ENCODE assay signal across 8 cellular contexts in the genomic region with DNA sequence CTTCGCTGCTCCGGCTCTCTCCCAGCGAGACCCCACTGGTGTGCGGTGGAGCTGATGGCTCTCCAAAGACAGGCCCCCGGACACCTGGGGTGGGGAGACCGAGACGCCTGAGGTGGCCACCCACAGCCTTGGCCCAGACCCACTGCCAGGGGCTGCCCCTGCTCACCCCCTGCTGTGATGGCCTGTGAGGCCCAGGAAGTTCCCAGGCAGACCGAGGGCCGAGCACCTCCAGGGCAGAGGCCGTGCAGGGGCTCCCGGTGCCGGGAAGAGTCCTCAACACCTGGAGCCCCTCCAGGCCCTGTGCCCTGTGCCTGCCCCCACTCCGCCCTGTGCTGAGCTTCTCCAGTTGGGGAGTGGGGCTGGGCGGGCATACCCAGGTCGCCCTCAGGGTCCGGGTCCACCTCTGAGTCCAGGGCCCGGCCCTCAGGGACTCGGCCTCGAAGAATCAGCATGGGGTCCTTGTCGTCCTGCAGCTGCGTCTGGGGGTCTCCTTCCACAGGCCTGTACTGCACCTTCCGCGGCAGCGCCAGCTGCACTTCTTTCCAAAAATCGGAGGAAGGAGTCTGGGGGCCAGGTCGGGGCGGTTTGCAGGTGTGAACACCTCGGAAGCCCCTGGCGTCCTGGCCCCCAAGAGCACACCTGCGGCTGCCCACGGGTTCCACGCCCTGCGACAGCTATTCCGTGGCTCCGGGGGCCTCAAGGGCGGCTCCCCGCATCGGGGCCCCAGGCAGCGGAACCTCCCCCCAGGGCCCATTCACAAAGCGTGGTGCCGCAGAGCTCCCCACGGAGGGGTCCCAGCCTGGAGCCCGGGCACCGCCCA. TPM values are rescaled to one million over a fixed set of nuclear protein-coding genes. Genes with fewer than 3 reads are reported as not detected.
DNase-seq lines count a peak whose midpoint lies in the region; ATAC-seq, FAIRE-seq and TF ChIP-seq lines count a peak whose summit lies in the region.

No MANE protein-coding gene starts in this region.

- CTCF ChIA-PET in GM12878 (lab: Yijun Ruan, JAX), result interaction anchor here (1.0 to 2.1 kb wide), 3 partner anchors 43 to 113 kb away, joined by 4 to 19 read pairs (median 4); a partner anchor contains a TSS

- H3K4me3 ChIP-seq in GM12878, result peak overlapping the region; percentile 44; the same call in 1 of the 2 replicates

- H3K79me2 ChIP-seq in GM12878 (ENCODE audit: control insufficient read depth, insufficient read depth, low read length), result no peaks in the 10 kb centered on the region

- peak; percentile 13 for ATAC-seq in HG03097 (IDR thresholded peaks at IDR 0.05; ENCODE audit: low FRiP score, unreplicated experiment)
- no peak for ATAC-seq in GM12878
- peak; percentile 8 for ATAC-seq in left colon

- TF ChIP-seq CTCF in GM12878 (IDR thresholded peaks at IDR 0.05 in 2 of 3, conservative IDR thresholded peaks at IDR 0.05 in 1 of 3; ENCODE audit: control insufficient read depth in 2 of 3, extremely low read depth in 1 of 3, insufficient read depth in 1 of 3, low read depth in 3 of 3, low read length in 3 of 3), result no peak

- H3K9me3 ChIP-seq in GM12878 (replicated peaks; ENCODE audit: control insufficient read depth, insufficient read depth, low read length), result no peaks in the 10 kb centered on the region

- TF ChIP-seq EP300 in GM12878 (IDR thresholded peaks at IDR 0.05; ENCODE audit: borderline replicate concordance in 1 of 2, control insufficient read depth in 1 of 2, low read depth in 2 of 2, low read length in 2 of 2), result no peak

- no peak for TF ChIP-seq POLR2A in GM12878 (IDR thresholded peaks at IDR 0.05; ENCODE audit: low read depth, low read length)

- RAD21 ChIA-PET in GM12878 (lab: Charles Lee; ENCODE audit: unreplicated experiment), result interaction anchor here (0.9 to 2.4 kb wide), 3 partner anchors 35 to 42 kb away, joined by 3 to 17 read pairs (median 7); no protein-coding TSS in a partner anchor

- no peaks in the 10 kb centered on the region for H3K27me3 ChIP-seq in GM12878 (replicated peaks in 1 of 2; ENCODE audit: control insufficient read depth in 2 of 2, insufficient read depth in 2 of 2, low read length in 1 of 2)

- 70% methylated on average over 33 of the region's 44 CpGs for WGBS in GM12878 (ENCODE audit: insufficient coverage, insufficient replicate concordance, low lambda C conversion rate, missing lambda C conversion rate)

- H4K20me1 ChIP-seq in GM12878 (ENCODE audit: control insufficient read depth, insufficient read depth), result no peaks in the 10 kb centered on the region

- intact Hi-C loops in GM12878 (cut with micrococcal nuclease; ENCODE audit: unreplicated experiment), result no loop called here
- intact Hi-C loops in left colon (cut with DNase I, micrococcal nuclease), result no loop called here

- SMC1A ChIA-PET in GM12878 (lab: Charles Lee; ENCODE audit: uncharacterized antibody, unreplicated experiment), result no interaction called here

- BruUV-seq in GM12878 (replicated peaks; lab: Mats Ljungman, UMichigan), result TSS peak; percentile 53

- peak overlapping the region; percentile 81 for H3K4me2 ChIP-seq in GM12878 (ENCODE audit: control insufficient read depth, insufficient read depth)

- peaks cover 6% of the 10 kb centered on the region; the same call in 1 of the 2 replicates for H3K4me1 ChIP-seq in GM12878 (ENCODE audit: control insufficient read depth, insufficient read depth, low read length)

- DNase-seq in GM12878 (ENCODE audit: low read depth, low spot score), result no peak
- DNase-seq in left colon, result peak in 1 of 2 donors; percentile 37
- DNase-seq in substantia nigra (lab: John Stamatoyannopoulos, UW), result peak in 2 of 49 donors; percentile 32 to 47
- no peak for DNase-seq in GM19238 (ENCODE audit: insufficient read length, low spot score)
- no peak for DNase-seq in pons (ENCODE audit: low spot score)
- DNase-seq in NCI-H1105 treated with DMSO at 0.1 percent for 48 hours (lab: John Stamatoyannopoulos, UW), result no peak
- DNase-seq in HK-2 (ENCODE audit: unreplicated experiment), result no peak

- peak overlapping the region; percentile 44 for H3K27ac ChIP-seq in GM12878 (ENCODE audit: control insufficient read depth, insufficient read depth)
- H3K27ac ChIP-seq in substantia nigra (ENCODE audit: low read depth, low read length, poor library complexity, severe bottlenecking), result peak overlapping the region; percentile 64

- peak overlapping the region; percentile 29; the same call in 1 of the 2 replicates for H3K9ac ChIP-seq in GM12878 (ENCODE audit: control insufficient read depth, insufficient read depth, low read length)

- TF ChIP-seq RAD21 in GM12878 (IDR thresholded peaks at IDR 0.05; ENCODE audit: insufficient read depth, low read depth, low read length), result no peak

- peak overlapping the region; percentile 68 for H2AFZ ChIP-seq in GM12878 (ENCODE audit: control insufficient read depth, low read depth, low read length)

- in situ Hi-C loops in GM12878 (cut with MboI), result no loop called here

- POLR2A ChIA-PET in GM12878 (lab: Charles Lee), result interaction anchor here (1.8 kb wide), 1 partner anchor 43 kb away, joined by 10 read pairs; no protein-coding TSS in a partner anchor

- no peak for FAIRE-seq in GM12878 (lab: Jason Lieb, UNC)

- no peaks in the 10 kb centered on the region for H3K36me3 ChIP-seq in GM12878 (ENCODE audit: control insufficient read depth in 2 of 2, insufficient read depth in 2 of 2, low read length in 1 of 2)

RNA-seq across cellular contexts. Expression of a gene that starts 8.6 kb away (rescaled TPM):
- total RNA-seq in GM12878 (2013; cell fraction: nucleolus; rRNA removed), result 3.3 and 3.7 TPM in 2 replicates
- total RNA-seq in GM12878 (2014; rRNA removed), result 5.2 and 6.5 TPM in 2 replicates
- 1.9 and 3.8 TPM in 2 replicates for total RNA-seq in GM12878 (2014; rRNA removed; fragmentation: Illumina TruSeq; extraction: Trizol)
- total RNA-seq in GM12878 (2021), result 10.1 and 10.9 TPM in 2 replicates
- polyA plus RNA-seq in GM12878 (2011; ENCODE audit: low read depth), result 3.5 TPM
- 2.2 and 5.1 TPM in 2 replicates for polyA plus RNA-seq in GM12878 (2011; rRNA removed)
- 8.6 and 12.4 TPM in 2 replicates for polyA plus RNA-seq in GM12878 (2011; cell fraction: cytosol; rRNA removed)
- polyA plus RNA-seq in GM12878 (2011; cell fraction: nucleus; rRNA removed), result 22.5 TPM in 2 replicates
- 8.7 and 14.5 TPM in 2 replicates for polyA plus RNA-seq in GM12878 (2012)
- polyA plus RNA-seq in GM12878 (2014; fragmentation: Illumina TruSeq; extraction: Trizol), result 0.82 and 1.7 TPM in 2 replicates
- 1 to 10 TPM in 1 of 2 experiments, under 1 TPM in 1; 0.18 to 1.2 TPM for polyA plus RNA-seq in GM12878 (2014; fragmentation: Nextera tagmentation; extraction: Ambion mirVana)
- polyA plus RNA-seq in GM12878 (2014; rRNA removed), result 10.5 and 10.8 TPM in 2 replicates
- 1 to 10 TPM; 5.2 to 7.2 TPM for polyA plus RNA-seq in GM12878 (2016; fragmentation: Nextera tagmentation; extraction: Ambion mirVana)
- 1.7 and 4.0 TPM in 2 replicates for polyA minus RNA-seq in GM12878 (2011; rRNA and poly(A)+ RNA removed)
- 4.8 and 5.9 TPM in 2 replicates for polyA minus RNA-seq in GM12878 (2011; cell fraction: cytosol; rRNA and poly(A)+ RNA removed)
- 3.1 and 3.3 TPM in 2 replicates for polyA minus RNA-seq in GM12878 (2011; cell fraction: nucleus; rRNA and poly(A)+ RNA removed)
- 100 to 1,000 TPM; 123 to 152 TPM for total RNA-seq in left colon

RNA-seq across cellular contexts. Expression of a gene that starts 12.2 kb away (rescaled TPM):
- not detected in 2 replicates for total RNA-seq in GM12878 (2013; cell fraction: nucleolus; rRNA removed)
- not detected in 2 replicates for total RNA-seq in GM12878 (2014; rRNA removed)
- not detected in 2 replicates for total RNA-seq in GM12878 (2014; rRNA removed; fragmentation: Illumina TruSeq; extraction: Trizol)
- 0.37 and 0.90 TPM in 2 replicates for total RNA-seq in GM12878 (2021)
- not detected for polyA plus RNA-seq in GM12878 (2011; ENCODE audit: low read depth)
- not detected in 2 replicates for polyA plus RNA-seq in GM12878 (2011; rRNA removed)
- polyA plus RNA-seq in GM12878 (2011; cell fraction: cytosol; rRNA removed), result 0.05 TPM in 1 of 2 replicates, not detected in the other
- 0.09 and 0.34 TPM in 2 replicates for polyA plus RNA-seq in GM12878 (2011; cell fraction: nucleus; rRNA removed)
- not detected in 2 replicates for polyA plus RNA-seq in GM12878 (2012)
- not detected in 2 replicates for polyA plus RNA-seq in GM12878 (2014; fragmentation: Illumina TruSeq; extraction: Trizol)
- polyA plus RNA-seq in GM12878 (2014; fragmentation: Nextera tagmentation; extraction: Ambion mirVana), result not detected
- 0.23 and 0.45 TPM in 2 replicates for polyA plus RNA-seq in GM12878 (2014; rRNA removed)
- not detected for polyA plus RNA-seq in GM12878 (2016; fragmentation: Nextera tagmentation; extraction: Ambion mirVana)
- not detected in 2 replicates for polyA minus RNA-seq in GM12878 (2011; rRNA and poly(A)+ RNA removed)
- polyA minus RNA-seq in GM12878 (2011; cell fraction: cytosol; rRNA and poly(A)+ RNA removed), result 1.5 and 2.1 TPM in 2 replicates
- polyA minus RNA-seq in GM12878 (2011; cell fraction: nucleus; rRNA and poly(A)+ RNA removed), result 0.12 and 1.2 TPM in 2 replicates
- total RNA-seq in left colon, result 100 to 1,000 TPM; 168 to 194 TPM

RNA-seq across cellular contexts. Expression of a gene that starts 35.6 kb away (rescaled TPM):
- 106 and 107 TPM in 2 replicates for total RNA-seq in GM12878 (2013; cell fraction: nucleolus; rRNA removed)
- total RNA-seq in GM12878 (2014; rRNA removed) (16.3 and 19.8 TPM in 2 replicates), GM12878 (2014; rRNA removed; fragmentation: Illumina TruSeq; extraction: Trizol) (7.6 and 9.4 TPM in 2 replicates), GM12878 (2021) (37.0 and 42.3 TPM in 2 replicates), left colon (100 to 1,000 TPM; 141 to 180 TPM)
- 14.4 TPM for polyA plus RNA-seq in GM12878 (2011; ENCODE audit: low read depth)
- polyA plus RNA-seq in GM12878 (2011; rRNA removed) (12.7 and 21.8 TPM in 2 replicates), GM12878 (2014; fragmentation: Illumina TruSeq; extraction: Trizol) (3.0 and 9.5 TPM in 2 replicates), GM12878 (2014; fragmentation: Nextera tagmentation; extraction: Ambion mirVana) (1 to 10 TPM in 1 of 2 experiments, under 1 TPM in 1; 0.21 to 1.6 TPM), GM12878 (2014; rRNA removed) (42.1 and 51.0 TPM in 2 replicates), GM12878 (2016; fragmentation: Nextera tagmentation; extraction: Ambion mirVana) (10 to 100 TPM; 11.0 to 13.0 TPM)
- polyA plus RNA-seq in GM12878 (2011; cell fraction: cytosol; rRNA removed), result 15.7 and 24.8 TPM in 2 replicates
- polyA plus RNA-seq in GM12878 (2011; cell fraction: nucleus; rRNA removed), result 445 and 483 TPM in 2 replicates
- polyA plus RNA-seq in GM12878 (2012), result 46.7 and 48.0 TPM in 2 replicates
- 7.8 and 14.5 TPM in 2 replicates for polyA minus RNA-seq in GM12878 (2011; rRNA and poly(A)+ RNA removed)
- polyA minus RNA-seq in GM12878 (2011; cell fraction: cytosol; rRNA and poly(A)+ RNA removed), result 3.9 and 5.2 TPM in 2 replicates
- polyA minus RNA-seq in GM12878 (2011; cell fraction: nucleus; rRNA and poly(A)+ RNA removed), result 38.2 and 44.2 TPM in 2 replicates

RNA-seq across cellular contexts. Expression of a gene that starts 36.9 kb away (rescaled TPM):
- total RNA-seq in GM12878 (2013; cell fraction: nucleolus; rRNA removed), result 0.23 TPM in 1 of 2 replicates, not detected in the other
- total RNA-seq in GM12878 (2014; rRNA removed), result 0.06 and 1.4 TPM in 2 replicates
- 0.18 TPM in 1 of 2 replicates, not detected in the other for total RNA-seq in GM12878 (2014; rRNA removed; fragmentation: Illumina TruSeq; extraction: Trizol)
- total RNA-seq in GM12878 (2021), result 0.29 and 0.74 TPM in 2 replicates
- not detected for polyA plus RNA-seq in GM12878 (2011; ENCODE audit: low read depth)
- not detected in 2 replicates for polyA plus RNA-seq in GM12878 (2011; rRNA removed)
- not detected in 2 replicates for polyA plus RNA-seq in GM12878 (2011; cell fraction: cytosol; rRNA removed)
- polyA plus RNA-seq in GM12878 (2011; cell fraction: nucleus; rRNA removed), result 0.07 TPM in 1 of 2 replicates, not detected in the other
- 0.24 TPM in 1 of 2 replicates, not detected in the other for polyA plus RNA-seq in GM12878 (2012)
- 0.04 TPM in 1 of 2 replicates, not detected in the other for polyA plus RNA-seq in GM12878 (2014; fragmentation: Illumina TruSeq; extraction: Trizol)
- polyA plus RNA-seq in GM12878 (2014; fragmentation: Nextera tagmentation; extraction: Ambion mirVana), result not detected
- 0.16 and 0.82 TPM in 2 replicates for polyA plus RNA-seq in GM12878 (2014; rRNA removed)
- not detected for polyA plus RNA-seq in GM12878 (2016; fragmentation: Nextera tagmentation; extraction: Ambion mirVana)
- polyA minus RNA-seq in GM12878 (2011; rRNA and poly(A)+ RNA removed), result not detected in 2 replicates
- polyA minus RNA-seq in GM12878 (2011; cell fraction: cytosol; rRNA and poly(A)+ RNA removed), result not detected in 2 replicates
- polyA minus RNA-seq in GM12878 (2011; cell fraction: nucleus; rRNA and poly(A)+ RNA removed), result not detected in 2 replicates
- total RNA-seq in left colon, result 1 to 10 TPM; 2.4 to 3.3 TPM

RNA-seq across cellular contexts. Expression of a gene that starts 43.9 kb away (rescaled TPM):
- 62.9 and 72.6 TPM in 2 replicates for total RNA-seq in GM12878 (2013; cell fraction: nucleolus; rRNA removed)
- 17.2 and 18.3 TPM in 2 replicates for total RNA-seq in GM12878 (2014; rRNA removed)
- total RNA-seq in GM12878 (2014; rRNA removed; fragmentation: Illumina TruSeq; extraction: Trizol), result 4.8 and 6.6 TPM in 2 replicates
- total RNA-seq in GM12878 (2021), result 21.1 and 24.9 TPM in 2 replicates
- 4.3 TPM for polyA plus RNA-seq in GM12878 (2011; ENCODE audit: low read depth)
- 6.0 and 9.1 TPM in 2 replicates for polyA plus RNA-seq in GM12878 (2011; rRNA removed)
- polyA plus RNA-seq in GM12878 (2011; cell fraction: cytosol; rRNA removed), result 15.2 and 17.0 TPM in 2 replicates
- 92.1 and 99.5 TPM in 2 replicates for polyA plus RNA-seq in GM12878 (2011; cell fraction: nucleus; rRNA removed)
- polyA plus RNA-seq in GM12878 (2012), result 14.4 and 15.3 TPM in 2 replicates
- 6.1 and 9.9 TPM in 2 replicates for polyA plus RNA-seq in GM12878 (2014; fragmentation: Illumina TruSeq; extraction: Trizol)
- polyA plus RNA-seq in GM12878 (2014; fragmentation: Nextera tagmentation; extraction: Ambion mirVana), result under 1 TPM; 0.39 to 0.66 TPM
- 18.4 and 18.5 TPM in 2 replicates for polyA plus RNA-seq in GM12878 (2014; rRNA removed)
- polyA plus RNA-seq in GM12878 (2016; fragmentation: Nextera tagmentation; extraction: Ambion mirVana), result 10 to 100 TPM; 12.6 to 16.8 TPM
- 14.0 and 20.2 TPM in 2 replicates for polyA minus RNA-seq in GM12878 (2011; rRNA and poly(A)+ RNA removed)
- polyA minus RNA-seq in GM12878 (2011; cell fraction: cytosol; rRNA and poly(A)+ RNA removed), result 3.5 and 4.7 TPM in 2 replicates
- 14.5 and 26.6 TPM in 2 replicates for polyA minus RNA-seq in GM12878 (2011; cell fraction: nucleus; rRNA and poly(A)+ RNA removed)
- total RNA-seq in left colon, result 10 to 100 TPM; 23.3 to 27.4 TPM

Comparison
In these comparisons a context has a peak if more than half of its experiments do, and no peak if none do; other contexts are left out.
1. RNA of a gene that starts 8.6 kb away (total RNA-seq): 123 to 152 TPM in left colon; 1.9 to 10.9 TPM in GM12878; every median in the first group is over 10 times any median in the second.
2. RNA of a gene that starts 12.2 kb away (total RNA-seq): 168 to 194 TPM in left colon; 0.37 to 0.90 TPM in GM12878; every median in the first group is over 10 times any median in the second.